ENCODE assay signal across 12 cellular contexts in genomic region chr12:107580750-107581529, GRCh38.
A peak's percentile ranks its signal among the peaks of the same experiment; 100 is the strongest.
DNase-seq lines count a peak whose midpoint lies in the region; ATAC-seq and TF ChIP-seq lines count a peak whose summit lies in the region.
"Had no signal": no experiment of that assay in that cellular context is flagged by ENCODE, and none has a peak within 500 bp of the region (broad histone marks: within the 10 kb centered on the region; RNA-seq: fewer than 3 reads in every experiment).

No MANE protein-coding gene starts in this region.

- H3K27ac Mint-ChIP-seq in neural crest cell (ENCODE audit: unreplicated experiment): no peak overlapping the region
- H3K27ac Mint-ChIP-seq: B cell had no signal

- H3K4me1 ChIP-seq in left ventricle myocardium inferior (peaks cover under 1% of the 10 kb centered on the region), HAP-1 (no peaks in the 10 kb centered on the region)

- H3K36me3 ChIP-seq in left ventricle myocardium inferior (no peaks in the 10 kb centered on the region), HAP-1 (replicated peaks) (no peaks in the 10 kb centered on the region)

- in situ Hi-C loops in HAP-1 (cut with MboI; ENCODE audit: low sequenced_read_pairs): no loop called here

- H3K27me3 ChIP-seq in left ventricle myocardium inferior (ENCODE audit: low read depth) (peaks cover 33% of the 10 kb centered on the region), HAP-1 (ENCODE audit: low read depth) (no peaks in the 10 kb centered on the region)

- intact Hi-C loops in left ventricle myocardium inferior (cut with micrococcal nuclease): no loop called here

- H3K27me3 Mint-ChIP-seq in neural crest cell (ENCODE audit: low read depth): peaks cover 76% of the 10 kb centered on the region

- peak overlapping the region; percentile 54 for H3K4me3 ChIP-seq in left ventricle myocardium inferior
- no peak overlapping the region for H3K4me3 ChIP-seq in HAP-1

- H3K9me3 Mint-ChIP-seq in neural crest cell: no peaks in the 10 kb centered on the region

- peaks cover 15% of the 10 kb centered on the region for H3K4me1 Mint-ChIP-seq in neural crest cell
- H3K4me1 Mint-ChIP-seq: B cell had no signal

- no peak overlapping the region for H3K27ac ChIP-seq in left ventricle myocardium inferior (replicated peaks)

- TF ChIP-seq CTCF in left ventricle myocardium inferior (IDR thresholded peaks at IDR 0.05; ENCODE audit: borderline replicate concordance) (peak; percentile 34), neural crest cell (conservative IDR thresholded peaks at IDR 0.05) (peak; percentile 32)

- no peak for ATAC-seq in GM21529 (IDR thresholded peaks at IDR 0.05; ENCODE audit: unreplicated experiment)

- no peaks in the 10 kb centered on the region for H3K36me3 Mint-ChIP-seq in neural crest cell (ENCODE audit: low read depth)

- H3K9me3 ChIP-seq in left ventricle myocardium inferior (replicated peaks): no peaks in the 10 kb centered on the region
- H3K9me3 ChIP-seq in HAP-1: no peaks in the 10 kb centered on the region

- no peak overlapping the region for H3K4me3 Mint-ChIP-seq in neural crest cell
- H3K4me3 Mint-ChIP-seq: B cell had no signal

- DNase-seq in AG08395 (ENCODE audit: low spot score): peak; percentile 22
- DNase-seq in amniotic epithelial cell (ENCODE audit: low read depth): peak; percentile 20
- DNase-seq in left ventricle myocardium inferior: no peak
- DNase-seq in neural crest cell (ENCODE audit: low read depth, low spot score): no peak
- DNase-seq in SW480 (ENCODE audit: low spot score): no peak
- DNase-seq in HAP-1 (ENCODE audit: low spot score in 2 of 2): no peak
- no peak for DNase-seq in SKM-1 (lab: John Stamatoyannopoulos, UW; ENCODE audit: unreplicated experiment)
- DNase-seq: activated CD4-positive, CD25-positive, alpha-beta regulatory T cell treated with anti-CD3 and anti-CD28 coated beads, Interleukin-2, amount 50 U/mL, for 72 hours; cortex of kidney; SHP77 had no signal

Comparison
In these comparisons a context has a peak if more than half of its experiments do, and no peak if none do; other contexts are left out.
1. DNase-seq: peak in AG08395 (single experiment) and amniotic epithelial cell (single experiment); none in left ventricle myocardium inferior (single experiment), neural crest cell (single experiment), SW480 (single experiment), HAP-1 (0 of 2) and SKM-1 (single experiment).